ENCODE assay signal across 10 cellular contexts in genomic region chr5:14728109-14728938, GRCh38.
DNase-seq lines count a peak whose midpoint lies in the region; ATAC-seq and TF ChIP-seq lines count a peak whose summit lies in the region.
"Had no signal": no experiment of that assay in that cellular context is flagged by ENCODE, and none has a peak within 500 bp of the region (broad histone marks: within the 10 kb centered on the region; RNA-seq: fewer than 3 reads in every experiment).

No MANE protein-coding gene starts in this region.

- peaks cover 8% of the 10 kb centered on the region for H3K36me3 ChIP-seq in right atrium auricular region
- H3K36me3 ChIP-seq in mesodermal cell (ENCODE audit: control insufficient read depth, insufficient read depth, low read length) = no peaks in the 10 kb centered on the region

- H3K9me3 ChIP-seq in right atrium auricular region (no peaks in the 10 kb centered on the region), mesodermal cell (ENCODE audit: control insufficient read depth, low read length) (no peaks in the 10 kb centered on the region)

- ATAC-seq in Right ventricle myocardium superior (ENCODE audit: poor library complexity) (peak; percentile 7), GM21526 (IDR thresholded peaks at IDR 0.05; ENCODE audit: low FRiP score, unreplicated experiment) (no peak)

- peaks cover 0 to 19% of the 10 kb centered on the region in 2 donors for H3K4me1 ChIP-seq in right atrium auricular region
- H3K4me1 ChIP-seq in mesodermal cell (ENCODE audit: control insufficient read depth, insufficient read depth, low read length, poor library complexity, severe bottlenecking) = peaks cover 24% of the 10 kb centered on the region

- DNase-seq in Right ventricle myocardium superior (no peak), right atrium auricular region (ENCODE audit: low spot score) (no peak), endothelial cell (ENCODE audit: low spot score) (peak; percentile 40), HPDE6-E6E7 (ENCODE audit: extremely low spot score) (no peak), posterior vena cava (ENCODE audit: low spot score) (no peak)
- no peak for DNase-seq in activated CD4-positive, alpha-beta T cell treated with anti-CD3 and anti-CD28 coated beads, Interleukin-2, amount 50 U/mL, for 4 hours

- no peak overlapping the region for H3K4me3 Mint-ChIP-seq in endothelial cell (ENCODE audit: unreplicated experiment)
- H3K4me3 Mint-ChIP-seq: HFFc6, naive B cell had no signal

- H3K27ac Mint-ChIP-seq in endothelial cell (ENCODE audit: unreplicated experiment) = no peak overlapping the region
- H3K27ac Mint-ChIP-seq: HFFc6 had no signal

- no peak for TF ChIP-seq CTCF in right atrium auricular region (IDR thresholded peaks at IDR 0.05)
- TF ChIP-seq CTCF in endothelial cell (IDR thresholded peaks at IDR 0.05; ENCODE audit: unreplicated experiment) = no peak

- no peak overlapping the region for H3K4me3 ChIP-seq in right atrium auricular region
- H3K4me3 ChIP-seq in mesodermal cell (ENCODE audit: extremely low read depth, insufficient read depth, low read length, poor library complexity, severe bottlenecking) = no peak overlapping the region

- no peaks in the 10 kb centered on the region for H3K36me3 Mint-ChIP-seq in endothelial cell (ENCODE audit: low read depth, unreplicated experiment)
- H3K36me3 Mint-ChIP-seq: naive B cell had no signal

- 48 to 50% methylated on average over 15 to 16 of the region's 20 CpGs for WGBS in mesodermal cell (ENCODE audit: insufficient coverage in 2 of 2), 2 experiments

- no peaks in the 10 kb centered on the region for H3K27me3 ChIP-seq in right atrium auricular region

- H3K27ac ChIP-seq in right atrium auricular region (peak overlapping the region in 1 of 2 donors; percentile 1), mesodermal cell (ENCODE audit: low read depth, low read length, severe bottlenecking) (peak overlapping the region; percentile 62)

- H3K27me3 Mint-ChIP-seq in endothelial cell (ENCODE audit: unreplicated experiment) = peaks cover 6% of the 10 kb centered on the region
- H3K27me3 Mint-ChIP-seq: naive B cell had no signal

- intact Hi-C loops in Right ventricle myocardium superior (cut with DNase I) = loop anchor here (5.0 kb wide), 2 partner anchors 144 to 274 kb away; partner anchors contain the start of gene ANKH
- intact Hi-C loops in posterior vena cava (cut with DNase I) = loop anchor here in 1 of 2 donors (5.0 kb wide), 1 partner anchor 284 kb away; no protein-coding TSS in a partner anchor

- H3K9me3 Mint-ChIP-seq in endothelial cell (ENCODE audit: unreplicated experiment) = no peaks in the 10 kb centered on the region
- H3K9me3 Mint-ChIP-seq: HFFc6, naive B cell had no signal

- peaks cover 17% of the 10 kb centered on the region for H3K4me1 Mint-ChIP-seq in endothelial cell (ENCODE audit: unreplicated experiment)
